In the genomic region with DNA sequence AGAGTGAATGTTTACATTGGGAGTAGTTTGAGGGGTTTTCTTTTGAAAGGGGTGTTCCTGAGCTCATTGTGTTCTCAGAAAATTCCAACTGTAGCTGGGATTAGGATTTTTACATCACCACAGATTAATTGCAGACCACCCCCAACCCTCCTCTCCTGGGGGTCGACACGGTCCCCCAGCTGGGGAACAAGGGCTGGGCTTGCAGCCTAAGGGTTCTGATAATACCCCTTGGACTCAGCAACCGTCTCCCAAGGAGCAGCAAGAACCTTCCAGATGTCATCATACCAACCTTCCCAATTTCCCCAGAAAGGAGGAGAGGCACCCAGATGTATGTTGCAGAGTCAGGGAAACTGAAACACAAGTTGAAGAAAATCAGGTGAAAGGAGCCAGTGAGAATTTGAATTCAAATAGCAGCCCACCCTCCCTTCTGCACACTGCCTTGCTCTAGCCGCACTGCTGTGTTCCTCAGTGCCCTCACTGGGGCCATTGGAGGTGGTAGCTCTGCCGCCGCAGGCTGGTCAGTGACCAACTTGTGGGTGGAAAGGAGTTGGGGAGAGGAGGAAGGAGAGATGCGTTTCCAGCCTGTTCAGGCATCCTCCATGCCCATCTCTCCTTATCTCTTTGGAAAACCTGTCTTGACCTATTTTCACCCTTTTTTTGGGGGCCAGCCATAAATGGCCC, we compare ENCODE assay signal across 32 cellular contexts. TPM values are rescaled to one million over a fixed set of nuclear protein-coding genes. Genes with fewer than 3 reads are reported as not detected.
"Had no signal": no experiment of that assay in that cellular context is flagged by ENCODE, and none has a peak within 500 bp of the region (broad histone marks: within the 10 kb centered on the region; RNA-seq: fewer than 3 reads in every experiment).

No MANE protein-coding gene starts in this region.

- DNase-seq: activated B cell treated with CpG ODN at 0.5 μM for 24 hours; activated CD4-positive, alpha-beta memory T cell treated with anti-CD3 and anti-CD28 coated beads for 36 hours; activated CD4-positive, alpha-beta T cell treated with anti-CD3 and anti-CD28 coated beads for 4 hours; activated CD4-positive, alpha-beta T cell treated with anti-CD3 and anti-CD28 coated beads, Interleukin-2, amount 50 U/mL, for 1 hour; activated CD4-positive, CD25-positive, alpha-beta regulatory T cell treated with anti-CD3 and anti-CD28 coated beads, Interleukin-2, amount 50 U/mL, for 72 hours; activated naive CD4-positive, alpha-beta T cell treated with anti-CD3 and anti-CD28 coated beads, Interleukin-2, amount 10 ng/mL, durations not matched to agents 7 days and 5 days; activated naive CD8-positive, alpha-beta T cell treated with anti-CD3 and anti-CD28 coated beads, Interleukin-2, amount 50 U/mL, for 24 hours; activated T-cell treated with anti-CD3 and anti-CD28 coated beads, Interleukin-2, amount 50 U/mL, for 24 hours; anterior cingulate cortex; central memory CD4-positive, alpha-beta T cell; MM.1S; MV-4-11; NCI-H1092; NCI-H1436 treated with DMSO at 0.1 percent for 48 hours; NCI-H1694 treated with DMSO at 0.1 percent for 48 hours; NCI-H2029; NCI-H345; NCI-H526; NCI-H748 treated with DMSO at 0.1 percent for 48 hours; NK-92 treated with Interleukin-12 subunit alpha and Interleukin-12 subunit beta, amount 100 ng/mL, for 24 hours; PC-9; Right ventricle myocardium superior; SW 1271; T-helper 1 cell; T-helper 2 cell; T-helper 9 cell had no signal

- H2AFZ ChIP-seq: PC-9 had no signal

- H3K27ac ChIP-seq: KMS-11, PC-9, VCaP had no signal

- H3K9ac ChIP-seq: KMS-11 had no signal

- H3K4me3 ChIP-seq: PC-9 had no signal

- ATAC-seq: activated naive CD8-positive, alpha-beta T cell treated with anti-CD3 and anti-CD28 coated beads, Interleukin-2, amount 50 U/mL, for 24 hours had no signal

- H3K4me2 ChIP-seq: KMS-11 had no signal

- FAIRE-seq: bronchial epithelial cell had no signal

RNA-seq across cellular contexts. Expression of a gene that starts 14.7 kb away (rescaled TPM):
- total RNA-seq: activated B cell treated with CpG ODN at 0.5 μM for 24 hours; activated CD4-positive, alpha-beta memory T cell treated with anti-CD3 and anti-CD28 coated beads for 36 hours; activated CD8-positive, alpha-beta memory T cell treated with anti-CD3 and anti-CD28 coated beads for 36 hours; activated T-helper 2 cell treated with anti-CD3 and anti-CD28 coated beads, Interferon-gamma antibody, Interleukin-2, Interleukin-4, amounts not matched to agents 10 μg/mL and 5 μg/mL and 100 μg/mL, durations not matched to agents 14 hours and 24 hours and 36 hours; Right ventricle myocardium superior had no signal

RNA-seq across cellular contexts. Expression of a gene that starts 49.0 kb away (rescaled TPM):
- total RNA-seq: activated B cell treated with CpG ODN at 0.5 μM for 24 hours; activated CD4-positive, alpha-beta memory T cell treated with anti-CD3 and anti-CD28 coated beads for 36 hours; activated CD8-positive, alpha-beta memory T cell treated with anti-CD3 and anti-CD28 coated beads for 36 hours; activated T-helper 2 cell treated with anti-CD3 and anti-CD28 coated beads, Interferon-gamma antibody, Interleukin-2, Interleukin-4, amounts not matched to agents 10 μg/mL and 5 μg/mL and 100 μg/mL, durations not matched to agents 14 hours and 24 hours and 36 hours; LHCN-M2; Right ventricle myocardium superior had no signal
